26 cellular contexts compared by ENCODE assay signal in the genomic region with DNA sequence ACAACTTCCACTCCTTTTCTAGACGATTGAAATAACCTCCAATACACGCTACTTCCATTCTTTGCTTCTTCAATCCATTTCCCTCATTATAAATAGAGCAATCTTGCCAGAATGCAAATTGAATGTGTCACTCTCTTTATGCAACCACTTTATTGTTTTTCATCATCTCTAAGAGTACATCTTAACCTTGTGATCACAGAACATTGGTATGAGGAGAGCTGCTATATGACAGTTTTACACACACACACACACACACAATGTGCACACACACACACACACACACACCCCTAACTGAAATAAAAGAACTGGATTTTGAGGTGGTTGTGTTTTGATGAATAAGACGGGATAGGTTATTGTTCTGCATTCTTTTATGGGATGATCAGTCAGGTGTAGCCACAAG.
DNase-seq lines count a peak whose midpoint lies in the region; ATAC-seq and TF ChIP-seq lines count a peak whose summit lies in the region.
"Had no signal": no experiment of that assay in that cellular context is flagged by ENCODE, and none has a peak within 500 bp of the region (broad histone marks: within the 10 kb centered on the region; RNA-seq: fewer than 3 reads in every experiment).

No MANE protein-coding gene starts in this region.

- no peak overlapping the region for H2AFZ ChIP-seq in GM23338

- no peak for TF ChIP-seq CTCF in choroid plexus epithelial cell (conservative IDR thresholded peaks at IDR 0.05; ENCODE audit: low read depth, low read length)
- TF ChIP-seq CTCF in foreskin keratinocyte (conservative IDR thresholded peaks at IDR 0.05) = no peak
- TF ChIP-seq CTCF in spleen (IDR thresholded peaks at IDR 0.05 in 8 of 11, conservative IDR thresholded peaks at IDR 0.05 in 3 of 11) = no peak
- TF ChIP-seq CTCF in GM23338 (conservative IDR thresholded peaks at IDR 0.05; ENCODE audit: low read depth in 2 of 2) = no peak

- H3K27ac Mint-ChIP-seq in GM23338 = no peak overlapping the region
- H3K27ac Mint-ChIP-seq: activated naive CD4-positive, alpha-beta T cell treated with anti-CD3 and anti-CD28 coated beads for 36 hours; nephron progenitor cell had no signal

- H3K36me3 ChIP-seq in spleen (no peaks in the 10 kb centered on the region), GM23338 (ENCODE audit: insufficient read depth) (no peaks in the 10 kb centered on the region)
- H3K36me3 ChIP-seq: BLaER1, thoracic aorta had no signal

- H3K9me2 ChIP-seq in GM23338 (ENCODE audit: insufficient read depth) = 0 out of 2 replicates have a peak, but pooled peaks cover 5% of the 10 kb centered on the region

- peak; percentile 44 for DNase-seq in M059J (ENCODE audit: low read depth)
- peak; percentile 71 for DNase-seq in choroid plexus epithelial cell (ENCODE audit: low read depth)
- DNase-seq in foreskin keratinocyte = peak; percentile 76 to 88
- DNase-seq in spleen = no peak
- no peak for DNase-seq in stimulated activated CD8-positive, alpha-beta memory T cell treated with anti-CD3 and anti-CD28 coated beads, Interleukin-4, amount 100 ng/mL, for 48 hours
- no peak for DNase-seq in GM23338 (ENCODE audit: low spot score)
- DNase-seq: activated CD4-positive, alpha-beta T cell treated with anti-CD3 and anti-CD28 coated beads for 1 hour; activated naive CD4-positive, alpha-beta T cell treated with anti-CD3 and anti-CD28 coated beads for 36 hours; activated T-cell treated with anti-CD3 and anti-CD28 coated beads, Interleukin-2, amount 50 U/mL, for 48 hours; anterior cingulate cortex; DMS79; head of caudate nucleus; KBM-7; left ventricle myocardium superior; MV-4-11; NCI-H1694; NCI-H82; nephron progenitor cell; OCI-M1; stimulated activated CD4-positive, alpha-beta T cell treated with anti-CD3 and anti-CD28 coated beads, Interleukin-2, amount 100 ng/mL, for 48 hours; stimulated activated naive CD4-positive, alpha-beta T cell had no signal

- H3K9me3 ChIP-seq in spleen = peaks cover 0 to 4% (median 0%) of the 10 kb centered on the region in 8 donors
- H3K9me3 ChIP-seq: BLaER1, thoracic aorta had no signal

- intact Hi-C loops in spleen (cut with DNase I; ENCODE audit: low total_unique reads) = no loop called here

- no peaks in the 10 kb centered on the region for H3K79me2 ChIP-seq in GM23338 (replicated peaks; ENCODE audit: insufficient read depth)

- TF ChIP-seq POLR2A in spleen (IDR thresholded peaks at IDR 0.05) = no peak

- H3K4me3 Mint-ChIP-seq in GM23338 = no peak overlapping the region
- H3K4me3 Mint-ChIP-seq: activated naive CD4-positive, alpha-beta T cell treated with anti-CD3 and anti-CD28 coated beads for 36 hours; nephron progenitor cell had no signal

- H3K4me3 ChIP-seq in choroid plexus epithelial cell (ENCODE audit: low read depth, low read length) (no peak overlapping the region), spleen (no peak overlapping the region), GM23338 (no peak overlapping the region)
- H3K4me3 ChIP-seq: BLaER1, thoracic aorta had no signal

- H3K27me3 ChIP-seq in foreskin keratinocyte (no peaks in the 10 kb centered on the region), spleen (replicated peaks in 1 of 7) (no peaks in the 10 kb centered on the region), GM23338 (ENCODE audit: insufficient read depth) (no peaks in the 10 kb centered on the region)
- H3K27me3 ChIP-seq: BLaER1 had no signal

- H3K4me1 ChIP-seq in foreskin keratinocyte = no peaks in the 10 kb centered on the region
- no peaks in the 10 kb centered on the region for H3K4me1 ChIP-seq in spleen
- H3K4me1 ChIP-seq in GM23338 (ENCODE audit: insufficient read depth) = no peaks in the 10 kb centered on the region
- H3K4me1 ChIP-seq: BLaER1 had no signal

- H3F3A ChIP-seq in GM23338 (replicated peaks; ENCODE audit: low read depth) = no peaks in the 10 kb centered on the region

- H3K4me1 Mint-ChIP-seq in GM23338 = no peaks in the 10 kb centered on the region

- no peak overlapping the region for H3K4me2 ChIP-seq in GM23338
- H3K4me2 ChIP-seq: BLaER1 had no signal

- WGBS in spleen, 5 donors = 61 to 85% (median 76%) methylated on average over 3 of the region's 3 CpGs

- ATAC-seq in foreskin keratinocyte (peak; percentile 71), HG03108 (IDR thresholded peaks at IDR 0.05; ENCODE audit: unreplicated experiment) (no peak), GM23338 (no peak)
- ATAC-seq: esophagus mucosa, HCT116, left ventricle myocardium superior had no signal

- no peaks in the 10 kb centered on the region for H3K9me3 Mint-ChIP-seq in GM23338

- H3K27ac ChIP-seq in foreskin keratinocyte (no peak overlapping the region), spleen (peak overlapping the region in 1 of 8 donors; percentile 33), GM23338 (ENCODE audit: low read depth) (no peak overlapping the region)
- H3K27ac ChIP-seq: BLaER1, thoracic aorta had no signal

- no peaks in the 10 kb centered on the region for H4K20me1 ChIP-seq in GM23338 (replicated peaks; ENCODE audit: insufficient read depth)
- H4K20me1 ChIP-seq: BLaER1 had no signal

- H3K36me3 Mint-ChIP-seq in GM23338 (ENCODE audit: low read depth) = no peaks in the 10 kb centered on the region

- H3K27me3 Mint-ChIP-seq in GM23338 (ENCODE audit: insufficient read depth, low read depth, poor library complexity) = peaks cover 2% of the 10 kb centered on the region

TF ChIP-seq in GM23338, 12 proteins besides CTCF, POLR2A, EP300 and RAD21 (continues in another document):
- no peak for TF ChIP-seq EZH2 (IDR thresholded peaks at IDR 0.05; ENCODE audit: low read depth, unreplicated experiment)
- no peak for TF ChIP-seq JUNB (IDR thresholded peaks at IDR 0.05; ENCODE audit: unreplicated experiment)
- no peak for TF ChIP-seq ETS1 (IDR thresholded peaks at IDR 0.05)
- no peak for TF ChIP-seq ZNF462 (CRISPR knock-in tag; IDR thresholded peaks at IDR 0.05)

Comparison
In these comparisons a context has a peak if more than half of its experiments do, and no peak if none do; other contexts are left out.
1. DNase-seq: peak in M059J (single experiment), choroid plexus epithelial cell (single experiment) and foreskin keratinocyte (2 of 2); none in spleen (single experiment), stimulated activated CD8-positive, alpha-beta memory T cell treated with anti-CD3 and anti-CD28 coated beads, Interleukin-4, amount 100 ng/mL, for 48 hours (single experiment) and GM23338 (single experiment).